8 cellular contexts compared by ENCODE assay signal in genomic region chr1:29230204-29230552, GRCh38. TPM values are rescaled to one million over a fixed set of nuclear protein-coding genes. Genes with fewer than 3 reads are reported as not detected.
DNase-seq lines count a peak whose midpoint lies in the region; TF ChIP-seq lines count a peak whose summit lies in the region.

No MANE protein-coding gene starts in this region.

- no peak for DNase-seq in T-helper 2 cell treated with Interferon-gamma antibody and Interleukin-4, amounts not matched to agents 5 μg/mL and 100 μg/mL, for 36 hours (ENCODE audit: low spot score)
- DNase-seq in T-helper 2 cell: no peak
- DNase-seq in activated naive CD8-positive, alpha-beta T cell treated with anti-CD3 and anti-CD28 coated beads for 36 hours: no peak
- no peak for DNase-seq in kidney epithelial cell (ENCODE audit: low read depth)
- no peak for DNase-seq in suprapubic skin (ENCODE audit: low spot score in 2 of 2)
- no peak for DNase-seq in DMS53 (lab: John Stamatoyannopoulos, UW)
- DNase-seq in hepatic stellate cell (ENCODE audit: low spot score): no peak
- DNase-seq in Kasumi-1 (lab: John Stamatoyannopoulos, UW): no peak

- TF ChIP-seq EP300 in suprapubic skin (IDR thresholded peaks at IDR 0.05): no peak

- H3K27ac ChIP-seq in suprapubic skin: peak overlapping the region; percentile 78

- H3K4me3 ChIP-seq in kidney epithelial cell (ENCODE audit: low read depth, low read length) (peak overlapping the region; percentile 58), suprapubic skin (peak overlapping the region; percentile 80)

- H3K4me1 Mint-ChIP-seq in T-helper 2 cell treated with Interferon-gamma antibody and Interleukin-4, amounts not matched to agents 5 μg/mL and 100 μg/mL, for 36 hours (ENCODE audit: low read depth): peaks cover 17% of the 10 kb centered on the region
- H3K4me1 Mint-ChIP-seq in activated naive CD8-positive, alpha-beta T cell treated with anti-CD3 and anti-CD28 coated beads for 36 hours: peaks cover 16% of the 10 kb centered on the region

- H3K4me1 ChIP-seq in suprapubic skin: peaks cover 17% of the 10 kb centered on the region

- peak overlapping the region; percentile 90 for H3K27ac Mint-ChIP-seq in T-helper 2 cell treated with Interferon-gamma antibody and Interleukin-4, amounts not matched to agents 5 μg/mL and 100 μg/mL, for 36 hours
- H3K27ac Mint-ChIP-seq in activated naive CD8-positive, alpha-beta T cell treated with anti-CD3 and anti-CD28 coated beads for 36 hours: peak overlapping the region; percentile 88

- WGBS in suprapubic skin: 12% methylated on average over 4 of the region's 4 CpGs

- peak overlapping the region; percentile 89 for H3K4me3 Mint-ChIP-seq in T-helper 2 cell treated with Interferon-gamma antibody and Interleukin-4, amounts not matched to agents 5 μg/mL and 100 μg/mL, for 36 hours
- H3K4me3 Mint-ChIP-seq in activated naive CD8-positive, alpha-beta T cell treated with anti-CD3 and anti-CD28 coated beads for 36 hours: peak overlapping the region; percentile 93

- no peaks in the 10 kb centered on the region for H3K36me3 Mint-ChIP-seq in T-helper 2 cell treated with Interferon-gamma antibody and Interleukin-4, amounts not matched to agents 5 μg/mL and 100 μg/mL, for 36 hours (ENCODE audit: low read depth)
- H3K36me3 Mint-ChIP-seq in activated naive CD8-positive, alpha-beta T cell treated with anti-CD3 and anti-CD28 coated beads for 36 hours: no peaks in the 10 kb centered on the region

- TF ChIP-seq CTCF in kidney epithelial cell (IDR thresholded peaks at IDR 0.05; ENCODE audit: insufficient read depth, low read length, poor library complexity, severe bottlenecking) (no peak), suprapubic skin (IDR thresholded peaks at IDR 0.05) (no peak)

- H3K36me3 ChIP-seq in kidney epithelial cell (ENCODE audit: control insufficient read depth, insufficient read depth, low read length) (no peaks in the 10 kb centered on the region), suprapubic skin (peaks cover 4% of the 10 kb centered on the region)

- peaks cover 14% of the 10 kb centered on the region for H3K27me3 Mint-ChIP-seq in T-helper 2 cell treated with Interferon-gamma antibody and Interleukin-4, amounts not matched to agents 5 μg/mL and 100 μg/mL, for 36 hours (ENCODE audit: low read depth)
- H3K27me3 Mint-ChIP-seq in activated naive CD8-positive, alpha-beta T cell treated with anti-CD3 and anti-CD28 coated beads for 36 hours: peaks cover 2% of the 10 kb centered on the region

- H3K9me3 Mint-ChIP-seq in T-helper 2 cell treated with Interferon-gamma antibody and Interleukin-4, amounts not matched to agents 5 μg/mL and 100 μg/mL, for 36 hours: no peaks in the 10 kb centered on the region
- H3K9me3 Mint-ChIP-seq in activated naive CD8-positive, alpha-beta T cell treated with anti-CD3 and anti-CD28 coated beads for 36 hours: no peaks in the 10 kb centered on the region

- TF ChIP-seq POLR2A in suprapubic skin (IDR thresholded peaks at IDR 0.05): no peak

- H3K27me3 ChIP-seq in kidney epithelial cell (ENCODE audit: control insufficient read depth, insufficient read depth, low read length) (no peaks in the 10 kb centered on the region), suprapubic skin (no peaks in the 10 kb centered on the region)

- H3K9me3 ChIP-seq in suprapubic skin: no peaks in the 10 kb centered on the region

RNA-seq across cellular contexts. Expression of gene MECR, which starts 0.6 kb away (rescaled TPM):
- total RNA-seq in activated naive CD8-positive, alpha-beta T cell treated with anti-CD3 and anti-CD28 coated beads for 36 hours: 10 to 100 TPM; 42.0 to 42.7 TPM
- total RNA-seq in kidney epithelial cell: 23.6 and 30.5 TPM in 2 replicates
- total RNA-seq in suprapubic skin: 10 to 100 TPM; 23.1 to 39.3 (median 33.6) TPM

RNA-seq across cellular contexts. Expression of gene PTPRU, which starts 6.1 kb away (rescaled TPM):
- under 1 TPM; 0.52 to 0.74 TPM for total RNA-seq in activated naive CD8-positive, alpha-beta T cell treated with anti-CD3 and anti-CD28 coated beads for 36 hours
- total RNA-seq in kidney epithelial cell: 55.4 and 80.4 TPM in 2 replicates
- 10 to 100 TPM; 15.0 to 46.7 (median 29.0) TPM for total RNA-seq in suprapubic skin

RNA-seq across cellular contexts. Expression of gene SRSF4, which starts 48.5 kb away (rescaled TPM):
- 100 to 1,000 TPM; 113 to 114 TPM for total RNA-seq in activated naive CD8-positive, alpha-beta T cell treated with anti-CD3 and anti-CD28 coated beads for 36 hours
- total RNA-seq in kidney epithelial cell (30.0 and 40.2 TPM in 2 replicates), suprapubic skin (10 to 100 TPM; 45.7 to 86.1 (median 60.5) TPM)

Comparison
In these comparisons a context has a peak if more than half of its experiments do, and no peak if none do; other contexts are left out.
1. RNA of gene PTPRU, which starts 6.1 kb away (total RNA-seq): 55.4 to 80.4 TPM in kidney epithelial cell and 15.0 to 46.7 TPM in suprapubic skin; 0.52 to 0.74 TPM in activated naive CD8-positive, alpha-beta T cell treated with anti-CD3 and anti-CD28 coated beads for 36 hours; every median in the first group is over 4 times any median in the second.